21 cellular contexts compared by ENCODE assay signal in genomic region chr3:189680723-189681122, GRCh38. TPM values are rescaled to one million over a fixed set of nuclear protein-coding genes. Genes with fewer than 3 reads are reported as not detected.
DNase-seq lines count a peak whose midpoint lies in the region; ATAC-seq and TF ChIP-seq lines count a peak whose summit lies in the region.
"Had no signal": no experiment of that assay in that cellular context is flagged by ENCODE, and none has a peak within 500 bp of the region (broad histone marks: within the 10 kb centered on the region; RNA-seq: fewer than 3 reads in every experiment).

No MANE protein-coding gene starts in this region.

- H3K4ac ChIP-seq in IMR-90 (ENCODE audit: low read depth, low read length) (no peak overlapping the region), trophoblast cell (ENCODE audit: low read depth, low read length) (no peak overlapping the region)

- no peak overlapping the region for H3K18ac ChIP-seq in IMR-90 (ENCODE audit: low read depth, low read length)
- no peak overlapping the region for H3K18ac ChIP-seq in trophoblast cell (ENCODE audit: low read length)

- no TSS peak for BruUV-seq in IMR-90 (replicated peaks; lab: Mats Ljungman, UMichigan)

- no peak overlapping the region for H2BK5ac ChIP-seq in IMR-90 (ENCODE audit: low read depth, low read length, poor library complexity, severe bottlenecking)
- H2BK5ac ChIP-seq in trophoblast cell (ENCODE audit: low read depth, low read length, poor library complexity): no peak overlapping the region

- intact Hi-C loops in IMR-90 (cut with micrococcal nuclease): no loop called here

- H3K4me3 ChIP-seq in IMR-90 (ENCODE audit: insufficient read depth, low read depth, low read length): no peak overlapping the region
- H3K4me3 ChIP-seq in trophoblast cell (ENCODE audit: low read depth, low read length): no peak overlapping the region
- H3K4me3 ChIP-seq: GM12878, GM23248, K562 had no signal

- CTCF ChIA-PET in IMR-90 (lab: Yijun Ruan, JAX): no interaction called here

- peak overlapping the region; percentile 70 for H2AK9ac ChIP-seq in IMR-90 (replicated peaks; ENCODE audit: low read depth, low read length, poor library complexity)

- H4K8ac ChIP-seq in IMR-90 (ENCODE audit: low read depth in 2 of 2, low read length in 2 of 2): no peak overlapping the region
- H4K8ac ChIP-seq in trophoblast cell (ENCODE audit: low read depth, low read length): no peak overlapping the region

- H3K4me1 ChIP-seq in IMR-90 (ENCODE audit: control insufficient read depth, insufficient read depth, low read length) (no peaks in the 10 kb centered on the region; the same call in 1 of the 2 replicates), trophoblast cell (ENCODE audit: control insufficient read depth in 1 of 2, insufficient read depth in 2 of 2, low read length in 2 of 2) (no peaks in the 10 kb centered on the region)

- no peaks in the 10 kb centered on the region for H3K27me3 ChIP-seq in IMR-90 (ENCODE audit: control insufficient read depth, insufficient read depth, low read length)
- no peaks in the 10 kb centered on the region for H3K27me3 ChIP-seq in trophoblast cell (ENCODE audit: insufficient read depth, low read length)

- H3K79me1 ChIP-seq in IMR-90 (ENCODE audit: low read depth in 1 of 2, low read length in 2 of 2): no peaks in the 10 kb centered on the region
- no peaks in the 10 kb centered on the region for H3K79me1 ChIP-seq in trophoblast cell (ENCODE audit: low read length)

- no peak overlapping the region for H3K27ac ChIP-seq in IMR-90 (ENCODE audit: insufficient read depth, low read length)
- H3K27ac ChIP-seq in trophoblast cell (ENCODE audit: low read depth, low read length): no peak overlapping the region
- H3K27ac ChIP-seq: C4-2B, GM23248, HL-60 had no signal

- no peaks in the 10 kb centered on the region for H3K9me1 ChIP-seq in IMR-90 (ENCODE audit: insufficient read depth, low read length)

- H3K9me3 Mint-ChIP-seq in type B pancreatic cell: peaks cover 6% of the 10 kb centered on the region

- no peak overlapping the region for H4K5ac ChIP-seq in IMR-90 (ENCODE audit: low read depth, low read length)

- no peak overlapping the region for H2BK15ac ChIP-seq in IMR-90 (ENCODE audit: low read depth, low read length)

- no peaks in the 10 kb centered on the region for H3K27me3 Mint-ChIP-seq in type B pancreatic cell

- no peak overlapping the region for H2BK20ac ChIP-seq in IMR-90 (ENCODE audit: low read depth, low read length)

- no peak overlapping the region for H3K9ac ChIP-seq in IMR-90 (ENCODE audit: low read depth, low read length)
- H3K9ac ChIP-seq in trophoblast cell (ENCODE audit: low read length): peak overlapping the region; percentile 10
- H3K9ac ChIP-seq: GM23248 had no signal

- no peak for TF ChIP-seq POLR2A in IMR-90 (IDR thresholded peaks at IDR 0.05; ENCODE audit: low read depth, low read length)

- no peak overlapping the region for H2AK5ac ChIP-seq in IMR-90 (ENCODE audit: low read depth, low read length)
- no peak overlapping the region for H2AK5ac ChIP-seq in trophoblast cell (ENCODE audit: low read length)

- no peak overlapping the region for H2BK12ac ChIP-seq in trophoblast cell (ENCODE audit: low read length)

- H3K4me2 ChIP-seq in IMR-90 (ENCODE audit: low read depth, low read length) (no peak overlapping the region), trophoblast cell (ENCODE audit: low read length) (no peak overlapping the region)

- H3K14ac ChIP-seq in IMR-90 (replicated peaks; ENCODE audit: low read depth, low read length): no peak overlapping the region
- no peak overlapping the region for H3K14ac ChIP-seq in trophoblast cell (ENCODE audit: low read length)

- TF ChIP-seq CTCF in IMR-90 (conservative IDR thresholded peaks at IDR 0.05; ENCODE audit: low read depth, low read length) (no peak), type B pancreatic cell (conservative IDR thresholded peaks at IDR 0.05) (no peak)

- H2AFZ ChIP-seq in IMR-90 (replicated peaks; ENCODE audit: low read length, poor library complexity) (peak overlapping the region; percentile 14), trophoblast cell (ENCODE audit: insufficient read depth, low read length, poor library complexity) (no peak overlapping the region)
- H2AFZ ChIP-seq: GM23248 had no signal

- H2BK120ac ChIP-seq in IMR-90 (ENCODE audit: low read depth, low read length) (no peak overlapping the region), trophoblast cell (ENCODE audit: insufficient read depth, low read length, poor library complexity) (no peak overlapping the region)

- in situ Hi-C loops in IMR-90 (cut with MboI; ENCODE audit: low sequenced_read_pairs): no loop called here

- no peak overlapping the region for H3K27ac Mint-ChIP-seq in type B pancreatic cell
- H3K27ac Mint-ChIP-seq: CD4-positive, alpha-beta memory T cell had no signal

- no peaks in the 10 kb centered on the region for H3K36me3 Mint-ChIP-seq in type B pancreatic cell

- no peak overlapping the region for H3K4me3 Mint-ChIP-seq in type B pancreatic cell
- H3K4me3 Mint-ChIP-seq: CD4-positive, alpha-beta memory T cell had no signal

- H4K12ac ChIP-seq in trophoblast cell (ENCODE audit: low read depth, low read length): no peak overlapping the region

- no peak for ATAC-seq in IMR-90 (ENCODE audit: low read depth)
- ATAC-seq: GM12878, K562 had no signal

- dilution Hi-C loops in IMR-90 (cut with HindIII; ENCODE audit: low sequenced_read_pairs, unreplicated experiment): no loop called here

- H3K4me1 Mint-ChIP-seq in type B pancreatic cell (ENCODE audit: unreplicated experiment): peaks cover 10% of the 10 kb centered on the region

- H3K56ac ChIP-seq in IMR-90 (ENCODE audit: extremely low read depth, insufficient read depth, low read length): no peak overlapping the region

- H3K79me2 ChIP-seq in trophoblast cell (ENCODE audit: control insufficient read depth, insufficient read depth, low read length, poor library complexity): no peaks in the 10 kb centered on the region

- DNase-seq in IMR-90: no peak
- DNase-seq in NCI-H69 (lab: John Stamatoyannopoulos, UW): peak; percentile 20
- DNase-seq in trophoblast cell: no peak
- DNase-seq in type B pancreatic cell (ENCODE audit: extremely low spot score, unreplicated experiment): no peak
- no peak for DNase-seq in stimulated activated CD4-positive, alpha-beta T cell treated with anti-CD3 and anti-CD28 coated beads, Interleukin-4, amount 100 ng/mL, for 4 hours
- no peak for DNase-seq in NCI-H146 (lab: John Stamatoyannopoulos, UW)
- DNase-seq: ACHN; CD4-positive, alpha-beta memory T cell; COR-L47; DMS 273 treated with DMSO at 0.1 percent for 48 hours; DMS53; DND-41; EL; GM23248; HCEC 1CT had no signal

- H3K36me3 ChIP-seq in IMR-90 (ENCODE audit: control insufficient read depth, insufficient read depth, low read length): no peaks in the 10 kb centered on the region
- no peaks in the 10 kb centered on the region for H3K36me3 ChIP-seq in trophoblast cell (ENCODE audit: control insufficient read depth in 1 of 2, insufficient read depth in 2 of 2, low read length in 2 of 2)

- POLR2A ChIA-PET in IMR-90 (lab: Charles Lee; ENCODE audit: unreplicated experiment): no interaction called here

- no peaks in the 10 kb centered on the region for H4K20me1 ChIP-seq in IMR-90 (ENCODE audit: insufficient read depth, low read length)

- no peak overlapping the region for H4K91ac ChIP-seq in IMR-90 (ENCODE audit: insufficient read depth, low read depth, low read length)
- no peak overlapping the region for H4K91ac ChIP-seq in trophoblast cell (ENCODE audit: low read depth, low read length)

- H3K9me3 ChIP-seq in IMR-90 (ENCODE audit: control insufficient read depth, insufficient read depth, low read length) (no peaks in the 10 kb centered on the region), trophoblast cell (ENCODE audit: insufficient read depth, low read depth, low read length) (no peaks in the 10 kb centered on the region)

- no peak for TF ChIP-seq RAD21 in IMR-90 (IDR thresholded peaks at IDR 0.05; ENCODE audit: low read length)

- H3K23ac ChIP-seq in IMR-90 (ENCODE audit: low read depth, low read length) (no peak overlapping the region), trophoblast cell (ENCODE audit: low read length) (peak overlapping the region; percentile 10)

TF ChIP-seq in IMR-90, 13 proteins besides CTCF, POLR2A, EP300 and RAD21:
- TF ChIP-seq RCOR1 (IDR thresholded peaks at IDR 0.05; ENCODE audit: insufficient replicate concordance, low read length): no peak
- TF ChIP-seq BHLHE40 (IDR thresholded peaks at IDR 0.05; ENCODE audit: low read depth, low read length): no peak
- TF ChIP-seq SMC3 (IDR thresholded peaks at IDR 0.05; ENCODE audit: low read depth, low read length): no peak
- no peak for TF ChIP-seq MAZ (IDR thresholded peaks at IDR 0.05; ENCODE audit: borderline replicate concordance, low read depth, low read length)
- no peak for TF ChIP-seq NFE2L2 (IDR thresholded peaks at IDR 0.05; ENCODE audit: low read depth, low read length)
- no peak for TF ChIP-seq CHD1 (IDR thresholded peaks at IDR 0.05; ENCODE audit: low read depth, low read length)
- TF ChIP-seq RFX5 (IDR thresholded peaks at IDR 0.05; ENCODE audit: low read depth, low read length): no peak

RNA-seq across cellular contexts. Expression of gene TP63, which starts 49.5 kb away (rescaled TPM):
- total RNA-seq in IMR-90 (2012; rRNA removed) (not detected in 2 replicates), type B pancreatic cell (ENCODE audit: low replicate concordance) (5.8 and 16.1 TPM in 2 replicates)
- not detected in 2 replicates for polyA plus RNA-seq in IMR-90 (2012; rRNA removed)
- polyA plus RNA-seq in IMR-90 (2012; cell fraction: cytosol; rRNA removed): not detected in 2 replicates
- not detected in 2 replicates for polyA plus RNA-seq in IMR-90 (2012; cell fraction: nucleus; rRNA removed; ENCODE audit: low replicate concordance)
- polyA plus RNA-seq in trophoblast cell (2013): 14.2 and 14.3 TPM in 2 replicates
- total RNA-seq: G401, GM23248 had no signal
- polyA plus RNA-seq: BJ, GM23248 had no signal
